ENCODE assay signal across 8 cellular contexts in the genomic region with DNA sequence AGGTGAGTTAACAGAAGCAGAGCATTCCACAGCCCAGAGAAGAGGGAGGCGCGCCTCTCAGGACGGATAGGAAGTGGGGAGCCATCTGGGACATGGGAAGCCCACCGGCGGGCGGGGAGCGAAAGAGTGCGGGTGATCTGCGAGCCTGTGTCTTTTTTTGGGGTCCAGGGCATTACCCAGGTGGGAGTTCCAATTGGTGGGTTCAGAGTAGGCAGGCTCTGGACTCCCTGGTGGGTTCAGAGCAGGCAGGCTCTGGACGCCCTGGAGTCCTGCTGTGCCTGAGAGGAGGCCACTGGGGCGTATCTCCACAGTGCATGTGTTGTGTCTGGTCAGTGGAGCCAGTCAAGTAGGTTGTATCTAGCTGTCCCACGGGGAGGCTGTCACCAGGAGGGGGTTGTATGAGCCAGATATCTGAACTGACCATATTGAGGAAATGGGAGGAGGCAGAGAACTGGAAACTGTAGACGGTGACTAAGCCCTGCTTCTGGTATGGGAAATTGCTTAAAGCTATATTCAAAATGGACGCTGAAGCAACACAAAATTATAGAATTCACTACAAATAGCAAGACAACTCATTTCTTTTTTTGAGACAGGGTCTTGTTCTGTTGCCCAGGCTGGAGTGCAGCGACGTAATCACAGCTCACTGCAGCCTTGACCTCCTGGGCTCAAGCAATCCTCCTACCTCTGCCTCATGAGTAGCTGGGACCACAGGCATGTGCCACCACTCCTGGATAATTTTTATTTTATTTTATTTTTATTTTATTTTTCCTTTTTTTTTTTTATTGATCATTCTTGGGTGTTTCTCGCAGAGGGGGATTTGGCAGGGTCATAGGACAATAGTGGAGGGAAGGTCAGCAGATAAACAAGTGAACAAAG. TPM values are rescaled to one million over a fixed set of nuclear protein-coding genes. Genes with fewer than 3 reads are reported as not detected.
A peak's percentile ranks its signal among the peaks of the same experiment; 100 is the strongest.
DNase-seq lines count a peak whose midpoint lies in the region; ATAC-seq and TF ChIP-seq lines count a peak whose summit lies in the region.

No MANE protein-coding gene starts in this region.

- peak in 1 of 2 donors; percentile 23 for ATAC-seq in activated T-cell treated with anti-CD3 and anti-CD28 coated beads, Interleukin-2, amount 50 U/mL, for 72 hours (replicated peaks in 1 of 2)
- ATAC-seq in HG03066 (IDR thresholded peaks at IDR 0.05; ENCODE audit: low read depth, unreplicated experiment): peak; percentile 61
- peak; percentile 47 for ATAC-seq in lung (ENCODE audit: insufficient read depth, low FRiP score)
- ATAC-seq in activated CD8-positive, alpha-beta memory T cell treated with anti-CD3 and anti-CD28 coated beads, Interleukin-2, amount 10 ng/mL, durations not matched to agents 7 days and 5 days: no peak

- no peak for TF ChIP-seq CTCF in lung (IDR thresholded peaks at IDR 0.05; ENCODE audit: control extremely low read depth, extremely low read depth)

- H3K36me3 ChIP-seq in lung (ENCODE audit: control insufficient read depth in 2 of 2, insufficient read depth in 2 of 2, low read length in 2 of 2): no peaks in the 10 kb centered on the region

- H3K4me1 ChIP-seq in lung (ENCODE audit: control insufficient read depth in 2 of 2, insufficient read depth in 2 of 2, low read length in 2 of 2): no peaks in the 10 kb centered on the region

- H3K27ac ChIP-seq in lung (ENCODE audit: low read depth in 1 of 2, low read length in 1 of 2): no peak overlapping the region

- no peak overlapping the region for H3K4me3 ChIP-seq in lung

- no peaks in the 10 kb centered on the region for H3K9me3 Mint-ChIP-seq in activated T-cell treated with anti-CD3 and anti-CD28 coated beads, Interleukin-2, amount 50 U/mL, for 72 hours
- H3K9me3 Mint-ChIP-seq in activated CD8-positive, alpha-beta memory T cell treated with anti-CD3 and anti-CD28 coated beads, Interleukin-2, amount 10 ng/mL, durations not matched to agents 7 days and 5 days (ENCODE audit: low read depth): peaks cover 2% of the 10 kb centered on the region

- DNase-seq in activated T-cell treated with anti-CD3 and anti-CD28 coated beads, Interleukin-2, amount 50 U/mL, for 72 hours: no peak
- DNase-seq in activated T-cell treated with anti-CD3 and anti-CD28 coated beads, Interleukin-2, amount 50 U/mL, for 1 hour: no peak
- DNase-seq in SKM-1 treated with dmso at 0.1 percent for 144 hours (lab: John Stamatoyannopoulos, UW; ENCODE audit: unreplicated experiment) (peak; percentile 24), lung (ENCODE audit: low spot score) (no peak), NCI-H748 (lab: John Stamatoyannopoulos, UW; ENCODE audit: unreplicated experiment) (no peak)
- DNase-seq in stimulated activated naive CD4-positive, alpha-beta T cell treated with Interleukin-2 at 50 U/mL for 16 hours (lab: John Stamatoyannopoulos, UW): no peak
- DNase-seq in activated CD8-positive, alpha-beta memory T cell treated with anti-CD3 and anti-CD28 coated beads, Interleukin-2, amount 10 ng/mL, durations not matched to agents 7 days and 5 days: no peak

- WGBS in lung, 2 donors: 80 to 88% methylated on average over 17 of the region's 17 CpGs

- peaks cover 0 to 2% of the 10 kb centered on the region in 2 donors for H3K36me3 Mint-ChIP-seq in activated T-cell treated with anti-CD3 and anti-CD28 coated beads, Interleukin-2, amount 50 U/mL, for 72 hours (ENCODE audit: insufficient read depth in 2 of 2)
- H3K36me3 Mint-ChIP-seq in activated CD8-positive, alpha-beta memory T cell treated with anti-CD3 and anti-CD28 coated beads, Interleukin-2, amount 10 ng/mL, durations not matched to agents 7 days and 5 days: no peaks in the 10 kb centered on the region

- H3K4me1 Mint-ChIP-seq in activated T-cell treated with anti-CD3 and anti-CD28 coated beads, Interleukin-2, amount 50 U/mL, for 72 hours (ENCODE audit: low read depth): peaks cover 32% of the 10 kb centered on the region
- H3K4me1 Mint-ChIP-seq in activated CD8-positive, alpha-beta memory T cell treated with anti-CD3 and anti-CD28 coated beads, Interleukin-2, amount 10 ng/mL, durations not matched to agents 7 days and 5 days: peaks cover 13% of the 10 kb centered on the region

- peak overlapping the region; percentile 6 for H3K4me3 Mint-ChIP-seq in activated T-cell treated with anti-CD3 and anti-CD28 coated beads, Interleukin-2, amount 50 U/mL, for 72 hours
- no peak overlapping the region for H3K4me3 Mint-ChIP-seq in activated CD8-positive, alpha-beta memory T cell treated with anti-CD3 and anti-CD28 coated beads, Interleukin-2, amount 10 ng/mL, durations not matched to agents 7 days and 5 days

- H3K9me3 ChIP-seq in lung (ENCODE audit: control insufficient read depth in 2 of 2, insufficient read depth in 1 of 2, low read length in 1 of 2): peaks cover 0 to 3% of the 10 kb centered on the region in 2 donors

- peak overlapping the region; percentile 8 for H3K27ac Mint-ChIP-seq in activated T-cell treated with anti-CD3 and anti-CD28 coated beads, Interleukin-2, amount 50 U/mL, for 72 hours
- no peak overlapping the region for H3K27ac Mint-ChIP-seq in activated CD8-positive, alpha-beta memory T cell treated with anti-CD3 and anti-CD28 coated beads, Interleukin-2, amount 10 ng/mL, durations not matched to agents 7 days and 5 days

- H3K27me3 Mint-ChIP-seq in activated T-cell treated with anti-CD3 and anti-CD28 coated beads, Interleukin-2, amount 50 U/mL, for 72 hours (ENCODE audit: low read depth): no peaks in the 10 kb centered on the region
- peaks cover 3% of the 10 kb centered on the region for H3K27me3 Mint-ChIP-seq in activated CD8-positive, alpha-beta memory T cell treated with anti-CD3 and anti-CD28 coated beads, Interleukin-2, amount 10 ng/mL, durations not matched to agents 7 days and 5 days

- CTCF ChIA-PET in activated CD8-positive, alpha-beta memory T cell treated with anti-CD3 and anti-CD28 coated beads, Interleukin-2, amount 10 ng/mL, durations not matched to agents 7 days and 5 days (lab: Charles Lee): no interaction called here

- H3K27me3 ChIP-seq in lung (ENCODE audit: control insufficient read depth, insufficient read depth): no peaks in the 10 kb centered on the region

RNA-seq across cellular contexts. Expression of gene CHST2, which starts 34.5 kb away (rescaled TPM):
- total RNA-seq in activated T-cell treated with anti-CD3 and anti-CD28 coated beads, Interleukin-2, amount 50 U/mL, for 72 hours: 1 to 10 TPM; 5.3 to 5.6 TPM
- 10 to 100 TPM; 14.5 to 53.3 TPM for total RNA-seq in lung
- polyA plus RNA-seq in lung: 10 to 100 TPM in 1 of 2 donors, 1 to 10 TPM in 1; 4.1 to 22.4 TPM
- total RNA-seq in activated CD8-positive, alpha-beta memory T cell treated with anti-CD3 and anti-CD28 coated beads, Interleukin-2, amount 10 ng/mL, durations not matched to agents 7 days and 5 days: 10 to 100 TPM in 1 of 2 experiments, 1 to 10 TPM in 1; 2.9 to 16.3 TPM
